34 cellular contexts compared by ENCODE assay signal in genomic region chr5:9052421-9052820, GRCh38.
"Had no signal": no experiment of that assay in that cellular context is flagged by ENCODE, and none has a peak within 500 bp of the region (broad histone marks: within the 10 kb centered on the region; RNA-seq: fewer than 3 reads in every experiment).

No MANE protein-coding gene starts in this region.

- H3K27ac ChIP-seq: breast epithelium, cardiac muscle cell, coronary artery, dorsolateral prefrontal cortex, epithelial cell of prostate had no signal

- H3K4me1 Mint-ChIP-seq: activated CD4-positive, alpha-beta T cell treated with anti-CD3 and anti-CD28 coated beads for 36 hours; activated CD4-positive, alpha-beta T cell treated with anti-CD3 and anti-CD28 coated beads, Interleukin-2, amount 10 ng/mL, durations not matched to agents 24 days and 14 days; activated CD8-positive, alpha-beta memory T cell treated with anti-CD3 and anti-CD28 coated beads, Interleukin-2, amount 10 ng/mL, durations not matched to agents 7 days and 5 days; activated naive CD4-positive, alpha-beta T cell treated with anti-CD3 and anti-CD28 coated beads, Interleukin-2, amount 10 ng/mL, durations not matched to agents 7 days and 5 days; activated naive CD8-positive, alpha-beta T cell treated with anti-CD3 and anti-CD28 coated beads, Interleukin-2, amount 10 ng/mL, durations not matched to agents 7 days and 5 days had no signal

- H3K27me3 ChIP-seq: breast epithelium, cardiac muscle cell, dorsolateral prefrontal cortex had no signal

- H3K36me3 Mint-ChIP-seq: activated CD4-positive, alpha-beta memory T cell treated with anti-CD3 and anti-CD28 coated beads for 36 hours; activated CD8-positive, alpha-beta memory T cell treated with anti-CD3 and anti-CD28 coated beads, Interleukin-2, amount 10 ng/mL, durations not matched to agents 7 days and 5 days; activated naive CD4-positive, alpha-beta T cell treated with anti-CD3 and anti-CD28 coated beads, Interleukin-2, amount 10 ng/mL, durations not matched to agents 7 days and 5 days; activated naive CD4-positive, alpha-beta T cell treated with anti-CD3 and anti-CD28 coated beads, Interleukin-2, amount 50 U/mL, for 72 hours; activated naive CD8-positive, alpha-beta T cell treated with anti-CD3 and anti-CD28 coated beads, Interleukin-2, amount 10 ng/mL, durations not matched to agents 7 days and 5 days had no signal

- H3K4me3 Mint-ChIP-seq: activated CD4-positive, alpha-beta memory T cell treated with anti-CD3 and anti-CD28 coated beads for 36 hours; activated CD4-positive, alpha-beta T cell treated with anti-CD3 and anti-CD28 coated beads for 36 hours; activated CD4-positive, alpha-beta T cell treated with anti-CD3 and anti-CD28 coated beads, Interleukin-2, amount 10 ng/mL, durations not matched to agents 24 days and 14 days; activated CD8-positive, alpha-beta memory T cell treated with anti-CD3 and anti-CD28 coated beads, Interleukin-2, amount 10 ng/mL, durations not matched to agents 7 days and 5 days; activated CD8-positive, alpha-beta T cell treated with anti-CD3 and anti-CD28 coated beads, Interleukin-2, amount 10 ng/mL, durations not matched to agents 7 days and 5 days; activated naive CD4-positive, alpha-beta T cell treated with anti-CD3 and anti-CD28 coated beads, Interleukin-2, amount 10 ng/mL, durations not matched to agents 7 days and 5 days; activated naive CD8-positive, alpha-beta T cell treated with anti-CD3 and anti-CD28 coated beads, Interleukin-2, amount 10 ng/mL, durations not matched to agents 7 days and 5 days; activated T-cell treated with anti-CD3 and anti-CD28 coated beads, Interleukin-2, amount 50 U/mL, for 24 hours; activated T-cell treated with anti-CD3 and anti-CD28 coated beads, Interleukin-2, amount 50 U/mL, for 72 hours; dendritic cell treated with granulocyte-macrophage colony-stimulating factor and Interleukin-4, amounts not matched to agents 40 ng/mL and 50 ng/mL, for 4 days had no signal

- H3K9me3 ChIP-seq: breast epithelium had no signal

- H3K4me1 ChIP-seq: breast epithelium had no signal

- H3K27ac Mint-ChIP-seq: activated CD4-positive, alpha-beta memory T cell treated with anti-CD3 and anti-CD28 coated beads for 36 hours; activated CD4-positive, alpha-beta T cell treated with anti-CD3 and anti-CD28 coated beads for 36 hours; activated CD4-positive, alpha-beta T cell treated with anti-CD3 and anti-CD28 coated beads, Interleukin-2, amount 10 ng/mL, durations not matched to agents 24 days and 14 days; activated CD8-positive, alpha-beta memory T cell treated with anti-CD3 and anti-CD28 coated beads, Interleukin-2, amount 10 ng/mL, durations not matched to agents 7 days and 5 days; activated CD8-positive, alpha-beta T cell treated with anti-CD3 and anti-CD28 coated beads, Interleukin-2, amount 10 ng/mL, durations not matched to agents 7 days and 5 days; activated naive CD4-positive, alpha-beta T cell treated with anti-CD3 and anti-CD28 coated beads, Interleukin-2, amount 10 ng/mL, durations not matched to agents 7 days and 5 days; activated naive CD4-positive, alpha-beta T cell treated with anti-CD3 and anti-CD28 coated beads, Interleukin-2, amount 50 U/mL, for 72 hours; activated naive CD8-positive, alpha-beta T cell treated with anti-CD3 and anti-CD28 coated beads, Interleukin-2, amount 10 ng/mL, durations not matched to agents 7 days and 5 days; activated T-cell treated with anti-CD3 and anti-CD28 coated beads, Interleukin-2, amount 50 U/mL, for 24 hours; activated T-cell treated with anti-CD3 and anti-CD28 coated beads, Interleukin-2, amount 50 U/mL, for 72 hours; dendritic cell treated with granulocyte-macrophage colony-stimulating factor and Interleukin-4, amounts not matched to agents 40 ng/mL and 50 ng/mL, for 4 days had no signal

- H3K4me3 ChIP-seq: breast epithelium, cardiac muscle cell, coronary artery, dorsolateral prefrontal cortex had no signal

- H3K36me3 ChIP-seq: breast epithelium, cardiac muscle cell had no signal

- H3K9me3 Mint-ChIP-seq: activated CD4-positive, alpha-beta memory T cell treated with anti-CD3 and anti-CD28 coated beads for 36 hours; dendritic cell treated with granulocyte-macrophage colony-stimulating factor and Interleukin-4, amounts not matched to agents 40 ng/mL and 50 ng/mL, for 4 days had no signal

- DNase-seq: activated CD4-positive, alpha-beta memory T cell treated with anti-CD3 and anti-CD28 coated beads for 36 hours; activated CD4-positive, alpha-beta T cell treated with anti-CD3 and anti-CD28 coated beads for 36 hours; activated CD4-positive, alpha-beta T cell treated with anti-CD3 and anti-CD28 coated beads, Interleukin-2, amount 10 ng/mL, durations not matched to agents 24 days and 14 days; activated CD4-positive, CD25-positive, alpha-beta regulatory T cell; activated CD4-positive, CD25-positive, alpha-beta regulatory T cell treated with anti-CD3 and anti-CD28 coated beads, Interleukin-2, amount 50 U/mL, for 72 hours; activated CD8-positive, alpha-beta memory T cell treated with anti-CD3 and anti-CD28 coated beads, Interleukin-2, amount 10 ng/mL, durations not matched to agents 7 days and 5 days; activated CD8-positive, alpha-beta memory T cell treated with anti-CD3 and anti-CD28 coated beads, Interleukin-2, amount 50 U/mL, for 48 hours; activated CD8-positive, alpha-beta T cell treated with anti-CD3 and anti-CD28 coated beads, Interleukin-2, amount 10 ng/mL, durations not matched to agents 7 days and 5 days; activated gamma-delta T cell; activated naive CD4-positive, alpha-beta T cell; activated naive CD4-positive, alpha-beta T cell treated with anti-CD3 and anti-CD28 coated beads, Interleukin-2, amount 10 ng/mL, durations not matched to agents 7 days and 5 days; activated naive CD8-positive, alpha-beta T cell treated with anti-CD3 and anti-CD28 coated beads, Interleukin-2, amount 10 ng/mL, durations not matched to agents 7 days and 5 days; activated T-cell treated with anti-CD3 and anti-CD28 coated beads for 4 hours; activated T-cell treated with anti-CD3 and anti-CD28 coated beads, Interleukin-2, amount 50 U/mL, for 24 hours; activated T-cell treated with anti-CD3 and anti-CD28 coated beads, Interleukin-2, amount 50 U/mL, for 72 hours; amniotic stem cell; anterior cingulate cortex; central memory CD4-positive, alpha-beta T cell; cerebellar nuclear complex; dorsolateral prefrontal cortex; effector memory CD4-positive, alpha-beta T cell; foreskin fibroblast; head of caudate nucleus; T-helper 2 cell had no signal

- H3K27me3 Mint-ChIP-seq: activated CD4-positive, alpha-beta memory T cell treated with anti-CD3 and anti-CD28 coated beads for 36 hours; activated CD4-positive, alpha-beta T cell treated with anti-CD3 and anti-CD28 coated beads for 36 hours; activated CD4-positive, alpha-beta T cell treated with anti-CD3 and anti-CD28 coated beads, Interleukin-2, amount 10 ng/mL, durations not matched to agents 24 days and 14 days; activated CD8-positive, alpha-beta memory T cell treated with anti-CD3 and anti-CD28 coated beads, Interleukin-2, amount 10 ng/mL, durations not matched to agents 7 days and 5 days; activated naive CD4-positive, alpha-beta T cell treated with anti-CD3 and anti-CD28 coated beads, Interleukin-2, amount 10 ng/mL, durations not matched to agents 7 days and 5 days; activated naive CD8-positive, alpha-beta T cell treated with anti-CD3 and anti-CD28 coated beads, Interleukin-2, amount 10 ng/mL, durations not matched to agents 7 days and 5 days; activated T-cell treated with anti-CD3 and anti-CD28 coated beads, Interleukin-2, amount 50 U/mL, for 24 hours; dendritic cell treated with granulocyte-macrophage colony-stimulating factor and Interleukin-4, amounts not matched to agents 40 ng/mL and 50 ng/mL, for 4 days had no signal

- FAIRE-seq: astrocyte, endometrium, endothelial cell of umbilical vein, frontal cortex had no signal

- ATAC-seq: activated CD4-positive, alpha-beta T cell treated with anti-CD3 and anti-CD28 coated beads for 36 hours; activated CD8-positive, alpha-beta memory T cell treated with anti-CD3 and anti-CD28 coated beads, Interleukin-2, amount 10 ng/mL, durations not matched to agents 7 days and 5 days; activated CD8-positive, alpha-beta T cell treated with anti-CD3 and anti-CD28 coated beads, Interleukin-2, amount 10 ng/mL, durations not matched to agents 7 days and 5 days; activated naive CD4-positive, alpha-beta T cell treated with anti-CD3 and anti-CD28 coated beads, Interleukin-2, amount 50 U/mL, for 72 hours; activated T-cell treated with anti-CD3 and anti-CD28 coated beads, Interleukin-2, amount 50 U/mL, for 72 hours had no signal
